Comparison of ENCODE assay signal across 1 cellular context in genomic region chr10:100327701-100328009, GRCh38.
TF ChIP-seq lines count a peak whose summit lies in the region.

No MANE protein-coding gene starts in this region.

TF ChIP-seq in HepG2, 621 proteins besides CTCF, POLR2A, EP300 and RAD21:
- TF ChIP-seq ZNF670 (CRISPR knock-in tag; IDR thresholded peaks at IDR 0.05; ENCODE audit: borderline replicate concordance) = no peak
- TF ChIP-seq ZNF883 (CRISPR knock-in tag; IDR thresholded peaks at IDR 0.05; ENCODE audit: not compliant biosample characterization) = no peak
- 0 out of 2 replicates have a peak, but pooled peaks have one; percentile 66 for TF ChIP-seq ZNF296 (CRISPR knock-in tag; conservative IDR thresholded peaks at IDR 0.05)
- TF ChIP-seq SALL1 (CRISPR knock-in tag; IDR thresholded peaks at IDR 0.05) = 0 out of 2 replicates have a peak, but pooled peaks have one; percentile 26
- TF ChIP-seq ZNF691 (CRISPR knock-in tag; IDR thresholded peaks at IDR 0.05; ENCODE audit: borderline replicate concordance, low read depth) = no peak
- peak in 1 of 2 experiments; percentile 65; a peak in 3 of 4 replicates for TF ChIP-seq REST (IDR thresholded peaks at IDR 0.05; ENCODE audit: borderline replicate concordance in 1 of 2, low read depth in 1 of 2, low read length in 2 of 2)
- no peak for TF ChIP-seq ZNF383 (CRISPR knock-in tag; IDR thresholded peaks at IDR 0.05; ENCODE audit: borderline replicate concordance)
- no peak for TF ChIP-seq BATF2 (CRISPR knock-in tag; IDR thresholded peaks at IDR 0.05)
- TF ChIP-seq ZNF512 (CRISPR knock-in tag; IDR thresholded peaks at IDR 0.05) = no peak
- no peak for TF ChIP-seq ZNF34 (CRISPR knock-in tag; IDR thresholded peaks at IDR 0.05; ENCODE audit: borderline replicate concordance)
- TF ChIP-seq TRAFD1 (CRISPR knock-in tag; IDR thresholded peaks at IDR 0.05; ENCODE audit: borderline replicate concordance) = no peak
- TF ChIP-seq ZNF317 (CRISPR knock-in tag; IDR thresholded peaks at IDR 0.05) = no peak
